19 cellular contexts compared by ENCODE assay signal in genomic region chr16:62540496-62540895, GRCh38.
"Had no signal": no experiment of that assay in that cellular context is flagged by ENCODE, and none has a peak within 500 bp of the region (broad histone marks: within the 10 kb centered on the region; RNA-seq: fewer than 3 reads in every experiment).

No MANE protein-coding gene starts in this region.

- H3K27ac ChIP-seq: coronary artery, dorsolateral prefrontal cortex, heart left ventricle, neutrophil, spleen, thoracic aorta, transverse colon had no signal

- H3K36me3 ChIP-seq: heart left ventricle, neutrophil, spleen, thoracic aorta, transverse colon had no signal

- DNase-seq: dorsolateral prefrontal cortex; effector CD8-positive, alpha-beta T cell; heart left ventricle; hypothalamus; kidney glomerular epithelial cell; mammary epithelial cell; mucosa of descending colon; naive thymus-derived CD8-positive, alpha-beta T cell; posterior cingulate gyrus; spleen; stimulated activated CD4-positive, alpha-beta T cell treated with anti-CD3 and anti-CD28 coated beads, Interleukin-2, amount 100 ng/mL, for 24 hours; stimulated activated CD4-positive, alpha-beta T cell treated with anti-CD3 and anti-CD28 coated beads, Interleukin-4, amount 100 ng/mL, for 4 hours; stimulated activated naive B cell treated with anti-CD40 and anti-IgM and Interleukin-4, amounts not matched to agents 10 μg/mL and 1 μg/mL and 100 μg/mL, for 72 hours; stimulated activated naive CD8-positive, alpha-beta T cell treated with anti-CD3 and anti-CD28 coated beads, Interleukin-15, amount 100 ng/mL, for 72 hours; transverse colon had no signal

- H3K4me3 ChIP-seq: coronary artery, dorsolateral prefrontal cortex, heart left ventricle, mucosa of descending colon, spleen, thoracic aorta, transverse colon had no signal

- H3K9me3 ChIP-seq: heart left ventricle, neutrophil, thoracic aorta, transverse colon had no signal

- H3K4me1 ChIP-seq: heart left ventricle, spleen, transverse colon had no signal

- ATAC-seq: mucosa of descending colon; naive thymus-derived CD8-positive, alpha-beta T cell; sciatic nerve; stimulated activated naive B cell treated with anti-CD40 and anti-IgM and Interleukin-4, amounts not matched to agents 10 μg/mL and 1 μg/mL and 100 μg/mL, for 72 hours; stimulated activated naive CD8-positive, alpha-beta T cell treated with anti-CD3 and anti-CD28 coated beads, Interleukin-15, amount 100 ng/mL, for 72 hours had no signal

- H3K27me3 ChIP-seq: dorsolateral prefrontal cortex, heart left ventricle, neutrophil, spleen, transverse colon had no signal
